27 cellular contexts compared by ENCODE assay signal in genomic region chr5:10381805-10382204, GRCh38. TPM values are rescaled to one million over a fixed set of nuclear protein-coding genes. Genes with fewer than 3 reads are reported as not detected.
"Had no signal": no experiment of that assay in that cellular context is flagged by ENCODE, and none has a peak within 500 bp of the region (broad histone marks: within the 10 kb centered on the region; RNA-seq: fewer than 3 reads in every experiment).

No MANE protein-coding gene starts in this region.

- ATAC-seq: left colon; left lung; lower lobe of right lung; natural killer cell; right cardiac atrium; stimulated activated effector memory CD8-positive, alpha-beta T cell treated with anti-CD3 and anti-CD28 coated beads, Interleukin-12 subunit alpha, Interleukin-12 subunit beta, amount 100 ng/mL, for 72 hours had no signal

- H3K9me3 Mint-ChIP-seq: naive B cell; natural killer cell; stimulated activated effector memory CD8-positive, alpha-beta T cell treated with anti-CD3 and anti-CD28 coated beads, Interleukin-12 subunit alpha, Interleukin-12 subunit beta, amount 100 ng/mL, for 72 hours; stimulated activated naive CD8-positive, alpha-beta T cell treated with anti-CD3 and anti-CD28 coated beads, Interleukin-15, Interleukin-2, amounts not matched to agents 100 ng/mL and 50 ng/mL, for 24 hours had no signal

- H3K27me3 ChIP-seq: hepatocyte, left lung, ovary, sigmoid colon, spleen, suprapubic skin, tibial artery, uterus had no signal

- H3K27ac Mint-ChIP-seq: mesothelial cell of epicardium; progenitor cell of endocrine pancreas; stimulated activated effector memory CD8-positive, alpha-beta T cell treated with anti-CD3 and anti-CD28 coated beads, Interleukin-12 subunit alpha, Interleukin-12 subunit beta, amount 100 ng/mL, for 72 hours; stimulated activated naive CD8-positive, alpha-beta T cell treated with anti-CD3 and anti-CD28 coated beads, Interleukin-15, Interleukin-2, amounts not matched to agents 100 ng/mL and 50 ng/mL, for 24 hours had no signal

- H3K27me3 Mint-ChIP-seq: naive B cell; progenitor cell of endocrine pancreas; stimulated activated naive CD8-positive, alpha-beta T cell treated with anti-CD3 and anti-CD28 coated beads, Interleukin-15, Interleukin-2, amounts not matched to agents 100 ng/mL and 50 ng/mL, for 24 hours had no signal

- FAIRE-seq: keratinocyte, small intestine had no signal

- DNase-seq: kidney glomerular epithelial cell; left colon; left lung; lower lobe of right lung; mammary epithelial cell; mesenchymal stem cell; naive B cell; natural killer cell; ovary; retina; right cardiac atrium; sigmoid colon; small intestine; spleen; stimulated activated CD4-positive, alpha-beta T cell treated with anti-CD3 and anti-CD28 coated beads, Interleukin-4, amount 100 ng/mL, for 24 hours; stimulated activated naive CD4-positive, alpha-beta T cell; tibial artery; uterus had no signal

- H3K4me1 ChIP-seq: uterus had no signal

- H3K27ac ChIP-seq: hepatocyte, left lung, lower lobe of right lung, ovary, sigmoid colon, spleen, suprapubic skin, thoracic aorta, tibial artery, uterus had no signal

- H3K4me3 Mint-ChIP-seq: mesothelial cell of epicardium; naive B cell; natural killer cell; stimulated activated effector memory CD8-positive, alpha-beta T cell treated with anti-CD3 and anti-CD28 coated beads, Interleukin-12 subunit alpha, Interleukin-12 subunit beta, amount 100 ng/mL, for 72 hours; stimulated activated naive CD8-positive, alpha-beta T cell treated with anti-CD3 and anti-CD28 coated beads, Interleukin-15, Interleukin-2, amounts not matched to agents 100 ng/mL and 50 ng/mL, for 24 hours had no signal

- H3K4me3 ChIP-seq: hepatocyte, left lung, lower lobe of right lung, ovary, sigmoid colon, spleen, suprapubic skin, thoracic aorta, tibial artery, uterus had no signal

- H3K36me3 Mint-ChIP-seq: natural killer cell had no signal

- H2AFZ ChIP-seq: hepatocyte had no signal

- H3K36me3 ChIP-seq: ovary, uterus had no signal

- H3K4me2 ChIP-seq: hepatocyte had no signal

- H3K9me3 ChIP-seq: left lung, lower lobe of right lung, ovary, sigmoid colon, spleen, suprapubic skin, thoracic aorta, tibial artery, uterus had no signal

RNA-seq across cellular contexts. Expression of gene ROPN1L, which starts 59.9 kb away (rescaled TPM):
- total RNA-seq: left colon, thoracic aorta, ureter had no signal
- polyA plus RNA-seq: hepatocyte, keratinocyte had no signal
